8 cellular contexts compared by ENCODE assay signal in the genomic region with DNA sequence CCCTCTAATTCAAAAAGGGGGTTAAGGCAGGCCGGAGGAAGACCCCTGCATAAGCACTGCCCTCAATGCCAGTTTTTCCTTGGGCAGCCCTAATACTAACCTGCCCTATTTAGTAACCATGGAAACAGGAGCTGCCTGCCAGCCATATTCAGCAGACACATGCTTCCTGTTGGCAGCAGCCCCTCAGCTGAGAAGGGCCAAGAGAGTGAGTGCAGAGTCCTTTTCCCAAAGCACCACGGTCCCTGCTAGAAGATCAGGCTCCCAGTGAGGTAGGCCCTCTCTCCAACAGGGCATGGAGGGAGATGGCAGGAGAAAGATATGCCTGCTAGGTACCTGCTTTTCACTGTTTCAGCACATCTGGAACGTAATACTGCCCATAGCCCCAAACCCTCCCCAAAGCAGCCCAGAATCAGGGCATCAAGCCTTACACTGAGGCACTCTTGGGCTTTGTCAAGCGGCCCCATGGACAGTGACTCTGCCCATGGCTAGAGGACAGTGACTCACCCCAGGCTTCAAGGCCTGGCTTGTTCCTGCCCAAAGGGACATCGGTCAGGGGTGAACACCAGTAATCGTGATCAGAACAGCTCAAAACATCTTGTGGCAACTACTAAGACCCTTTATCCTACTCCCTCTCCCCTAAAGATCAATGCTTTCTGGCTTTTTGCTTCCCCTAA.
DNase-seq lines count a peak whose midpoint lies in the region; FAIRE-seq and TF ChIP-seq lines count a peak whose summit lies in the region.
"Had no signal": no experiment of that assay in that cellular context is flagged by ENCODE, and none has a peak within 500 bp of the region (broad histone marks: within the 10 kb centered on the region; RNA-seq: fewer than 3 reads in every experiment).

No MANE protein-coding gene starts in this region.

- H3K4me2 ChIP-seq in astrocyte (ENCODE audit: low read length) = peak overlapping the region; percentile 71

- peaks cover 63% of the 10 kb centered on the region for H4K20me1 ChIP-seq in astrocyte (ENCODE audit: insufficient read depth, low read length)

- H3K36me3 Mint-ChIP-seq in astrocyte (ENCODE audit: low read depth, unreplicated experiment) = peaks cover 18% of the 10 kb centered on the region
- no peaks in the 10 kb centered on the region for H3K36me3 Mint-ChIP-seq in mesothelial cell of epicardium
- H3K36me3 Mint-ChIP-seq: activated naive CD8-positive, alpha-beta T cell had no signal

- H3K27ac ChIP-seq in astrocyte (ENCODE audit: low read depth, low read length) (peak overlapping the region; percentile 98), thyroid gland (peak overlapping the region in 2 of 3 donors; percentile 9 to 54)

- peak overlapping the region; percentile 88 for H3K27ac Mint-ChIP-seq in astrocyte (ENCODE audit: unreplicated experiment)
- H3K27ac Mint-ChIP-seq in mesothelial cell of epicardium = no peak overlapping the region
- H3K27ac Mint-ChIP-seq: activated naive CD8-positive, alpha-beta T cell had no signal

- no peak overlapping the region for H2AFZ ChIP-seq in astrocyte (ENCODE audit: low read depth, low read length)

- TF ChIP-seq CTCF in astrocyte (IDR thresholded peaks at IDR 0.05; ENCODE audit: insufficient read depth, low read depth, low read length) (no peak), thyroid gland (IDR thresholded peaks at IDR 0.05) (no peak), mesothelial cell of epicardium (IDR thresholded peaks at IDR 0.05; ENCODE audit: unreplicated experiment) (no peak)

- TF ChIP-seq POLR2A in thyroid gland (IDR thresholded peaks at IDR 0.05) = no peak

- H3K4me3 Mint-ChIP-seq in astrocyte (ENCODE audit: unreplicated experiment) = peak overlapping the region; percentile 27
- no peak overlapping the region for H3K4me3 Mint-ChIP-seq in mesothelial cell of epicardium
- H3K4me3 Mint-ChIP-seq: activated naive CD8-positive, alpha-beta T cell had no signal

- in situ Hi-C loops in KBM-7 (cut with MboI; ENCODE audit: low pct_unique_long_range_greater_than_20kb, low sequenced_read_pairs) = loop anchor here (25.0 kb wide), 1 partner anchor 180 kb away; a partner anchor contains a TSS

- no peak for FAIRE-seq in astrocyte (lab: Jason Lieb, UNC)

- H3K4me1 ChIP-seq in astrocyte (ENCODE audit: insufficient read depth, low read length) (peaks cover 69% of the 10 kb centered on the region), thyroid gland (peaks cover 15 to 37% of the 10 kb centered on the region in 2 donors)

- H3K9me3 ChIP-seq in astrocyte (ENCODE audit: insufficient read depth, low read depth, low read length) (no peaks in the 10 kb centered on the region), thyroid gland (no peaks in the 10 kb centered on the region)

- H3K27me3 ChIP-seq in astrocyte (ENCODE audit: insufficient read depth, low read length) (no peaks in the 10 kb centered on the region), thyroid gland (no peaks in the 10 kb centered on the region)

- H3K79me2 ChIP-seq in astrocyte (ENCODE audit: insufficient read depth, low read length) = peaks cover 86% of the 10 kb centered on the region

- H3K36me3 ChIP-seq in astrocyte (ENCODE audit: insufficient read depth, low read length) (no peaks in the 10 kb centered on the region), thyroid gland (no peaks in the 10 kb centered on the region)

- no peaks in the 10 kb centered on the region for H3K27me3 Mint-ChIP-seq in astrocyte (ENCODE audit: low read depth, unreplicated experiment)
- no peaks in the 10 kb centered on the region for H3K27me3 Mint-ChIP-seq in mesothelial cell of epicardium (ENCODE audit: low read depth)
- H3K27me3 Mint-ChIP-seq: activated naive CD8-positive, alpha-beta T cell had no signal

- H3K4me3 ChIP-seq in astrocyte (ENCODE audit: insufficient read depth, low read depth, low read length) (no peak overlapping the region), thyroid gland (replicated peaks in 1 of 3) (no peak overlapping the region)

- intact Hi-C loops in thyroid gland (cut with DNase I) = no loop called here

- DNase-seq in NCI-H1092 treated with DMSO at 0.1 percent for 48 hours (lab: John Stamatoyannopoulos, UW) = peak; percentile 86
- DNase-seq in astrocyte (ENCODE audit: low read depth) = no peak
- peak; percentile 51 for DNase-seq in left kidney (ENCODE audit: low read depth, low spot score)
- DNase-seq in thyroid gland = peak; percentile 44 to 58
- no peak for DNase-seq in SKM-1 (lab: John Stamatoyannopoulos, UW; ENCODE audit: unreplicated experiment)
- no peak for DNase-seq in mesothelial cell of epicardium (ENCODE audit: low spot score in 2 of 2, unreplicated experiment in 2 of 2)
- no peak for DNase-seq in KBM-7

- H3K9me3 Mint-ChIP-seq in astrocyte (ENCODE audit: unreplicated experiment) (no peaks in the 10 kb centered on the region), mesothelial cell of epicardium (no peaks in the 10 kb centered on the region)

- H3K4me1 Mint-ChIP-seq in astrocyte (ENCODE audit: low read depth, unreplicated experiment) (peaks cover 77% of the 10 kb centered on the region), mesothelial cell of epicardium (peaks cover 48% of the 10 kb centered on the region)

- 71 to 81% methylated on average over 6 of the region's 6 CpGs for WGBS in thyroid gland, 2 donors

- peak overlapping the region; percentile 83 for H3K9ac ChIP-seq in astrocyte (ENCODE audit: low read length)

Comparison
In these comparisons a context has a peak if more than half of its experiments do, and no peak if none do; other contexts are left out.
1. DNase-seq: peak in NCI-H1092 treated with DMSO at 0.1 percent for 48 hours (single experiment), left kidney (single experiment) and thyroid gland (2 of 2); none in astrocyte (single experiment), SKM-1 (single experiment), mesothelial cell of epicardium (0 of 2) and KBM-7 (single experiment).